In the genomic region with DNA sequence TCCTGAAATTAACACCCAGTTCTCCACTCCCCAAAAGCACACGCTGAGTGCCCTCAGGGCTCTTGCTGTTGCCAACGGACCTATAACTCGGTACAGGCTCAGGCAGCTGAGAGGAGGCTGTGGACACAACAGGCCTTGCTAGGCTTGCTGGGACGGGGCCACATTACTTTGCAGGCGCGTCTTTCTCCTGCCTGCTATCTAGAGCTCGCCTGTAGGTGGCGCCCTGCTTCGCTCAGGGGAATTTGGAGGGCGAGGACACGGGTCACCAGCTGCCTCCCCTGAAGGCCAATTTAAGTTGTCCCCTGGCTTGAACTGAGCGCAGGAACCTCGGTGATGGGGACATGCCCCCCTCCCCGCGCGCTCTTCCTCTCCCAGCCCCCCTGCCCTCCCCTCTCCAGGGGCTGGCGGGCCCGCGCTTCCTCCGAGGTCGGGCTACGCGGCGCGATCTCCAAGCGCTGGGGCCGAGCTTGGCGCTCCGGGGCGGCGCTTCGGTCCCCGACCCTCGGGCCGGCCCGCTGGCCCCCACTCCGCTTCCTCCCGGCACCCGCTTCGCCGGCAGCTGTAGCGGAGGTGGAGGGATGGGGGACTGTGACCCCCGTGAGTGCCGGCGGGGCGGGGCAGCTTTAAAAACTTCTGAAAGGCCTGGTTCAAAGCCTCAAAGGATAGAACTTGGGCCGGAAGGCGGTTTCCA, we compare ENCODE assay signal across 1 cellular context.
TF ChIP-seq lines count a peak whose summit lies in the region.

No MANE protein-coding gene starts in this region.

TF ChIP-seq in HEK293, 187 proteins besides CTCF, POLR2A, EP300 and RAD21 (continued from another document and continues in another):
- no peak for TF ChIP-seq ZNF362 (tag by site-specific recombination; IDR thresholded peaks at IDR 0.05)
- no peak for TF ChIP-seq KLF10 (tag by site-specific recombination; IDR thresholded peaks at IDR 0.05)
- TF ChIP-seq ZNF24 (tag by site-specific recombination; IDR thresholded peaks at IDR 0.05) = peak; percentile 58; the same call in 1 of the 2 replicates
- TF ChIP-seq SP3 (tag by site-specific recombination; IDR thresholded peaks at IDR 0.05) = peak; percentile 46
- TF ChIP-seq ZNF596 (tag by site-specific recombination; IDR thresholded peaks at IDR 0.05) = no peak
- peak; percentile 87 for TF ChIP-seq BCL11A (tag by site-specific recombination; IDR thresholded peaks at IDR 0.05; ENCODE audit: low read depth)
- TF ChIP-seq ZNF239 (tag by site-specific recombination; IDR thresholded peaks at IDR 0.05) = no peak
- TF ChIP-seq ZNF112 (tag by site-specific recombination; IDR thresholded peaks at IDR 0.05) = no peak
- peak; percentile 68 for TF ChIP-seq ZBTB20 (tag by site-specific recombination; IDR thresholded peaks at IDR 0.05)
- peak; percentile 68 for TF ChIP-seq ZNF843 (tag by site-specific recombination; IDR thresholded peaks at IDR 0.05)
- no peak for TF ChIP-seq ZNF776 (tag by site-specific recombination; IDR thresholded peaks at IDR 0.05; ENCODE audit: borderline replicate concordance)
- peak; percentile 68; the same call in 1 of the 2 replicates for TF ChIP-seq ZFP37 (tag by site-specific recombination; IDR thresholded peaks at IDR 0.05)
- no peak for TF ChIP-seq ZNF830 (tag by site-specific recombination; IDR thresholded peaks at IDR 0.05; ENCODE audit: low read depth)
- TF ChIP-seq HIC1 (tag by site-specific recombination; IDR thresholded peaks at IDR 0.05) = 0 out of 2 replicates have a peak, but pooled peaks have one; percentile 12
- TF ChIP-seq, protein P1, sequence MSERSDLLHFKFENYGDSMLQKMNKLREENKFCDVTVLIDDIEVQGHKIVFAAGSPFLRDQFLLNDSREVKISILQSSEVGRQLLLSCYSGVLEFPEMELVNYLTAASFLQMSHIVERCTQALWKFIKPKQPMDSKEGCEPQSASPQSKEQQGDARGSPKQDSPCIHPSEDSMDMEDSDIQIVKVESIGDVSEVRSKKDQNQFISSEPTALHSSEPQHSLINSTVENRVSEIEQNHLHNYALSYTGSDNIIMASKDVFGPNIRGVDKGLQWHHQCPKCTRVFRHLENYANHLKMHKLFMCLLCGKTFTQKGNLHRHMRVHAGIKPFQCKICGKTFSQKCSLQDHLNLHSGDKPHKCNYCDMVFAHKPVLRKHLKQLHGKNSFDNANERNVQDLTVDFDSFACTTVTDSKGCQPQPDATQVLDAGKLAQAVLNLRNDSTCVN (tag by site-specific recombination; optimal IDR thresholded peaks at IDR 0.05) = peak; percentile 91
- no peak for TF ChIP-seq EGR2 (tag by site-specific recombination; IDR thresholded peaks at IDR 0.05; ENCODE audit: low read depth)
- TF ChIP-seq PATZ1 (tag by site-specific recombination; IDR thresholded peaks at IDR 0.05) = peak; percentile 97
- TF ChIP-seq, protein P2, sequence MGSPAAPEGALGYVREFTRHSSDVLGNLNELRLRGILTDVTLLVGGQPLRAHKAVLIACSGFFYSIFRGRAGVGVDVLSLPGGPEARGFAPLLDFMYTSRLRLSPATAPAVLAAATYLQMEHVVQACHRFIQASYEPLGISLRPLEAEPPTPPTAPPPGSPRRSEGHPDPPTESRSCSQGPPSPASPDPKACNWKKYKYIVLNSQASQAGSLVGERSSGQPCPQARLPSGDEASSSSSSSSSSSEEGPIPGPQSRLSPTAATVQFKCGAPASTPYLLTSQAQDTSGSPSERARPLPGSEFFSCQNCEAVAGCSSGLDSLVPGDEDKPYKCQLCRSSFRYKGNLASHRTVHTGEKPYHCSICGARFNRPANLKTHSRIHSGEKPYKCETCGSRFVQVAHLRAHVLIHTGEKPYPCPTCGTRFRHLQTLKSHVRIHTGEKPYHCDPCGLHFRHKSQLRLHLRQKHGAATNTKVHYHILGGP (tag by site-specific recombination; IDR thresholded peaks at IDR 0.05) = no peak
- TF ChIP-seq ZNF677 (tag by site-specific recombination; IDR thresholded peaks at IDR 0.05) = no peak
- TF ChIP-seq ZNF2 (tag by site-specific recombination; IDR thresholded peaks at IDR 0.05) = peak; percentile 86
- no peak for TF ChIP-seq SCRT1 (tag by site-specific recombination; IDR thresholded peaks at IDR 0.05; ENCODE audit: borderline replicate concordance)
- TF ChIP-seq, protein P3, sequence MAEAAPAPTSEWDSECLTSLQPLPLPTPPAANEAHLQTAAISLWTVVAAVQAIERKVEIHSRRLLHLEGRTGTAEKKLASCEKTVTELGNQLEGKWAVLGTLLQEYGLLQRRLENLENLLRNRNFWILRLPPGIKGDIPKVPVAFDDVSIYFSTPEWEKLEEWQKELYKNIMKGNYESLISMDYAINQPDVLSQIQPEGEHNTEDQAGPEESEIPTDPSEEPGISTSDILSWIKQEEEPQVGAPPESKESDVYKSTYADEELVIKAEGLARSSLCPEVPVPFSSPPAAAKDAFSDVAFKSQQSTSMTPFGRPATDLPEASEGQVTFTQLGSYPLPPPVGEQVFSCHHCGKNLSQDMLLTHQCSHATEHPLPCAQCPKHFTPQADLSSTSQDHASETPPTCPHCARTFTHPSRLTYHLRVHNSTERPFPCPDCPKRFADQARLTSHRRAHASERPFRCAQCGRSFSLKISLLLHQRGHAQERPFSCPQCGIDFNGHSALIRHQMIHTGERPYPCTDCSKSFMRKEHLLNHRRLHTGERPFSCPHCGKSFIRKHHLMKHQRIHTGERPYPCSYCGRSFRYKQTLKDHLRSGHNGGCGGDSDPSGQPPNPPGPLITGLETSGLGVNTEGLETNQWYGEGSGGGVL (tag by site-specific recombination; IDR thresholded peaks at IDR 0.05) = peak; percentile 87
- 0 out of 2 replicates have a peak, but pooled peaks have one; percentile 18 for TF ChIP-seq ZBTB21 (tag by site-specific recombination; IDR thresholded peaks at IDR 0.05)
- peak; percentile 90 for TF ChIP-seq ZSCAN30 (tag by site-specific recombination; IDR thresholded peaks at IDR 0.05)
- no peak for TF ChIP-seq ZNF416 (tag by site-specific recombination; IDR thresholded peaks at IDR 0.05)
- peak; percentile 85 for TF ChIP-seq FEZF1 (tag by site-specific recombination; IDR thresholded peaks at IDR 0.05)
- peak; percentile 95 for TF ChIP-seq GLIS2 (tag by site-specific recombination; IDR thresholded peaks at IDR 0.05)
- peak; percentile 86; the same call in 1 of the 2 replicates for TF ChIP-seq BCL11B (tag by site-specific recombination; IDR thresholded peaks at IDR 0.05; ENCODE audit: low read depth)
- TF ChIP-seq ZEB2 (tag by site-specific recombination; IDR thresholded peaks at IDR 0.05) = peak; percentile 92; the same call in 1 of the 2 replicates
- no peak for TF ChIP-seq REPIN1 (tag by site-specific recombination; IDR thresholded peaks at IDR 0.05; ENCODE audit: low read depth)
- peak; percentile 61 for TF ChIP-seq ZIC2 (tag by site-specific recombination; IDR thresholded peaks at IDR 0.05)
- no peak for TF ChIP-seq ZNF518A (tag by site-specific recombination; conservative IDR thresholded peaks at IDR 0.05; ENCODE audit: low read depth)
- peak; percentile 57 for TF ChIP-seq ZNF629 (tag by site-specific recombination; IDR thresholded peaks at IDR 0.05)
- TF ChIP-seq ZNF155 (tag by site-specific recombination; IDR thresholded peaks at IDR 0.05) = no peak
- peak; percentile 39; the same call in 1 of the 2 replicates for TF ChIP-seq ZNF394 (tag by site-specific recombination; IDR thresholded peaks at IDR 0.05; ENCODE audit: borderline replicate concordance)
- TF ChIP-seq, protein P4, sequence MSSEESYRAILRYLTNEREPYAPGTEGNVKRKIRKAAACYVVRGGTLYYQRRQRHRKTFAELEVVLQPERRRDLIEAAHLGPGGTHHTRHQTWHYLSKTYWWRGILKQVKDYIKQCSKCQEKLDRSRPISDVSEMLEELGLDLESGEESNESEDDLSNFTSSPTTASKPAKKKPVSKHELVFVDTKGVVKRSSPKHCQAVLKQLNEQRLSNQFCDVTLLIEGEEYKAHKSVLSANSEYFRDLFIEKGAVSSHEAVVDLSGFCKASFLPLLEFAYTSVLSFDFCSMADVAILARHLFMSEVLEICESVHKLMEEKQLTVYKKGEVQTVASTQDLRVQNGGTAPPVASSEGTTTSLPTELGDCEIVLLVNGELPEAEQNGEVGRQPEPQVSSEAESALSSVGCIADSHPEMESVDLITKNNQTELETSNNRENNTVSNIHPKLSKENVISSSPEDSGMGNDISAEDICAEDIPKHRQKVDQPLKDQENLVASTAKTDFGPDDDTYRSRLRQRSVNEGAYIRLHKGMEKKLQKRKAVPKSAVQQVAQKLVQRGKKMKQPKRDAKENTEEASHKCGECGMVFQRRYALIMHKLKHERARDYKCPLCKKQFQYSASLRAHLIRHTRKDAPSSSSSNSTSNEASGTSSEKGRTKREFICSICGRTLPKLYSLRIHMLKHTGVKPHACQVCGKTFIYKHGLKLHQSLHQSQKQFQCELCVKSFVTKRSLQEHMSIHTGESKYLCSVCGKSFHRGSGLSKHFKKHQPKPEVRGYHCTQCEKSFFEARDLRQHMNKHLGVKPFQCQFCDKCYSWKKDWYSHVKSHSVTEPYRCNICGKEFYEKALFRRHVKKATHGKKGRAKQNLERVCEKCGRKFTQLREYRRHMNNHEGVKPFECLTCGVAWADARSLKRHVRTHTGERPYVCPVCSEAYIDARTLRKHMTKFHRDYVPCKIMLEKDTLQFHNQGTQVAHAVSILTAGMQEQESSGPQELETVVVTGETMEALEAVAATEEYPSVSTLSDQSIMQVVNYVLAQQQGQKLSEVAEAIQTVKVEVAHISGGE (tag by site-specific recombination; conservative IDR thresholded peaks at IDR 0.05; ENCODE audit: low read depth) = peak; percentile 47
